Comparison of ENCODE assay signal across 9 cellular contexts in the genomic region with DNA sequence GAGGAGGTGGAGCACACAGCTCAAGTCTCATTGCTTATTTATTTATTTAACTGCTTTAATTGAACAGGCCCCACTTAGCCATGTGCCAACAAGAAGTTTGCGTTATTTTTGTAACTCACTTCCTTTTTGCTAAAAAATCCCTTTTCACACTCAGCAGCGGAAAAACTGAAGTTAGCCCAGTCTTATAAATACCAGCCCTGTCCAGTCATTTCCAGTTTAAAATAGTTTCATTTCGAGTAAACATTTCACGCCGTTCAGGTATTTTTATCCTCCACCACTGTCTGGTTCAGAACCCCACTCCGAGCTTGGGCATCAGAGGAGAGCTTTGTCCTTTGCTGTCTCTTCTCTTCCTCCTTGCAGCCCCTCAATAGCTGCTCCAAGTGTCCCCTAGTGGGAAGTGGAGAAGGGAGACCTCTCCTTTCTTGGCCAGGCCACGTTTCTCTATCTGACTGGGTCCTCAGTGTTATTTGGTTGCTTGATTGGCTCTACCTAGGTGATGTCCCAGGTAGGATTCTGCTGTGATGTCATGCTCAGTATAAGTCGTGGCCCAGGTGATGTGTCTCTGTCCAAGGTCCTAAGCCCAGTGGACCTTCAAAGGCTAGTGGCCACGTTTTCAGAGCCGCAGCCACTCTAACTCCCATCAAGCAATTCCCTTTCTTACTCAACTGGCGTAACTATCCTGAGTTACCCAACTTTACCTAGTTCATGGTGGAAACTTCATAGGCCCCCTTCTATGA.
DNase-seq lines count a peak whose midpoint lies in the region; ATAC-seq lines count a peak whose summit lies in the region.
"Had no signal": no experiment of that assay in that cellular context is flagged by ENCODE, and none has a peak within 500 bp of the region (broad histone marks: within the 10 kb centered on the region; RNA-seq: fewer than 3 reads in every experiment).

No MANE protein-coding gene starts in this region.

- DNase-seq in islet precursor cell (peak; percentile 63), HuH-7 (ENCODE audit: low spot score) (no peak), NCI-H187 (lab: John Stamatoyannopoulos, UW) (no peak), NCI-H510A treated with DMSO at 0.1 percent for 48 hours (lab: John Stamatoyannopoulos, UW) (no peak), nucleus accumbens (lab: John Stamatoyannopoulos, UW) (no peak)
- DNase-seq: NCI-H1436 had no signal

- ATAC-seq in GM18520 (IDR thresholded peaks at IDR 0.05; ENCODE audit: unreplicated experiment), result peak; percentile 82
- peak; percentile 74 for ATAC-seq in GM21423 (IDR thresholded peaks at IDR 0.05; ENCODE audit: unreplicated experiment)
- ATAC-seq in HG03135 (IDR thresholded peaks at IDR 0.05; ENCODE audit: unreplicated experiment), result peak; percentile 84
